Comparison of ENCODE assay signal across 8 cellular contexts in genomic region chr19:19224852-19225494, GRCh38. TPM values are rescaled to one million over a fixed set of nuclear protein-coding genes. Genes with fewer than 3 reads are reported as not detected.
DNase-seq lines count a peak whose midpoint lies in the region; ATAC-seq and TF ChIP-seq lines count a peak whose summit lies in the region.

No MANE protein-coding gene starts in this region.

- intact Hi-C loops in natural killer cell (cut with micrococcal nuclease): loop anchor here (2.0 kb wide), 1 partner anchor 78 kb away; no protein-coding TSS in a partner anchor

- H3K36me3 ChIP-seq in H7 (replicated peaks; ENCODE audit: control insufficient read depth, insufficient read depth, low read length) (no peaks in the 10 kb centered on the region), BE2C (no peaks in the 10 kb centered on the region)

- H3K27ac Mint-ChIP-seq in natural killer cell: no peak overlapping the region

- no peak for TF ChIP-seq POLR2A in erythroblast (IDR thresholded peaks at IDR 0.05; ENCODE audit: low read length)

- no peaks in the 10 kb centered on the region for H3K4me1 ChIP-seq in BE2C

- H3K4me3 ChIP-seq in H7 (ENCODE audit: insufficient read depth, low read depth, low read length) (peak overlapping the region; percentile 43), BE2C (ENCODE audit: low read depth, low read length) (no peak overlapping the region)

- H3K9me3 Mint-ChIP-seq in natural killer cell: no peaks in the 10 kb centered on the region

- H3K27me3 ChIP-seq in H7 (ENCODE audit: control insufficient read depth, insufficient read depth, low read length) (peaks cover 36% of the 10 kb centered on the region), BE2C (no peaks in the 10 kb centered on the region)

- DNase-seq in AG08395 (ENCODE audit: low spot score) (peak; percentile 80), H7 (peak; percentile 98), NCI-H748 treated with DMSO at 0.1 percent for 48 hours (lab: John Stamatoyannopoulos, UW) (peak; percentile 62), erythroblast (lab: John Stamatoyannopoulos, UW) (peak; percentile 84 to 87), natural killer cell (peak; percentile 65), BE2C (no peak)
- DNase-seq in activated CD8-positive, alpha-beta memory T cell treated with anti-CD3 and anti-CD28 coated beads, Interleukin-2, amount 50 U/mL, for 24 hours (ENCODE audit: extremely low read depth): peak; percentile 31
- DNase-seq in stimulated activated naive CD8-positive, alpha-beta T cell treated with anti-CD3 and anti-CD28 coated beads, Interleukin-15, Interleukin-2, amounts not matched to agents 100 U/mL and 50 U/mL, for 24 hours: peak; percentile 81

- peaks cover 4 to 12% of the 10 kb centered on the region in 2 donors for H3K4me1 Mint-ChIP-seq in natural killer cell

- no peaks in the 10 kb centered on the region for H3K36me3 Mint-ChIP-seq in natural killer cell

- ATAC-seq in natural killer cell: peak; percentile 83 to 98 (median 95)
- peak; percentile 83 for ATAC-seq in stimulated activated naive CD8-positive, alpha-beta T cell treated with anti-CD3 and anti-CD28 coated beads, Interleukin-15, Interleukin-2, amounts not matched to agents 100 U/mL and 50 U/mL, for 24 hours

- peaks cover 0 to 3% of the 10 kb centered on the region in 2 donors for H3K27me3 Mint-ChIP-seq in natural killer cell (ENCODE audit: low read depth in 2 of 2)

- peak overlapping the region; percentile 83 for H3K4me3 Mint-ChIP-seq in natural killer cell

- H3K9me3 ChIP-seq in BE2C: no peaks in the 10 kb centered on the region

- peak; percentile 76 for TF ChIP-seq CTCF in natural killer cell (IDR thresholded peaks at IDR 0.05)
- no peak for TF ChIP-seq CTCF in BE2C (IDR thresholded peaks at IDR 0.05; ENCODE audit: low read depth, low read length)

RNA-seq across cellular contexts. Expression of gene NCAN, which starts 13.2 kb away (rescaled TPM):
- 0.81 and 1.7 TPM in 2 replicates for total RNA-seq in H7 (2014; rRNA removed; shearing (Covaris generic))
- not detected for total RNA-seq in natural killer cell
- polyA plus RNA-seq in BE2C (2012; ENCODE audit: insufficient read depth, insufficient read length, low read depth): 0.06 TPM

RNA-seq across cellular contexts. Expression of gene NR2C2AP, which starts 21.8 kb away (rescaled TPM):
- 25.8 and 31.4 TPM in 2 replicates for total RNA-seq in H7 (2014; rRNA removed; shearing (Covaris generic))
- total RNA-seq in natural killer cell: 10 to 100 TPM; 14.7 to 16.7 (median 16.4) TPM
- polyA plus RNA-seq in BE2C (2012; ENCODE audit: insufficient read depth, insufficient read length, low read depth): 41.1 TPM

RNA-seq across cellular contexts. Expression of gene RFXANK, which starts 32.9 kb away (rescaled TPM):
- 43.5 and 51.0 TPM in 2 replicates for total RNA-seq in H7 (2014; rRNA removed; shearing (Covaris generic))
- 10 to 100 TPM; 50.1 to 67.5 (median 66.0) TPM for total RNA-seq in natural killer cell
- polyA plus RNA-seq in BE2C (2012; ENCODE audit: insufficient read depth, insufficient read length, low read depth): 90.7 TPM

RNA-seq across cellular contexts. Expression of gene BORCS8, which starts 33.0 kb away (rescaled TPM):
- 12.5 and 18.9 TPM in 2 replicates for total RNA-seq in H7 (2014; rRNA removed; shearing (Covaris generic))
- total RNA-seq in natural killer cell: 10 to 100 TPM; 28.2 to 42.4 (median 33.2) TPM
- polyA plus RNA-seq in BE2C (2012; ENCODE audit: insufficient read depth, insufficient read length, low read depth): 139 TPM

RNA-seq across cellular contexts. Expression of gene TM6SF2, which starts 48.1 kb away (rescaled TPM):
- total RNA-seq in H7 (2014; rRNA removed; shearing (Covaris generic)): 0.52 and 1.4 TPM in 2 replicates
- total RNA-seq in natural killer cell: not detected
- 1.9 TPM for polyA plus RNA-seq in BE2C (2012; ENCODE audit: insufficient read depth, insufficient read length, low read depth)
